Comparison of ENCODE assay signal across 32 cellular contexts in the genomic region with DNA sequence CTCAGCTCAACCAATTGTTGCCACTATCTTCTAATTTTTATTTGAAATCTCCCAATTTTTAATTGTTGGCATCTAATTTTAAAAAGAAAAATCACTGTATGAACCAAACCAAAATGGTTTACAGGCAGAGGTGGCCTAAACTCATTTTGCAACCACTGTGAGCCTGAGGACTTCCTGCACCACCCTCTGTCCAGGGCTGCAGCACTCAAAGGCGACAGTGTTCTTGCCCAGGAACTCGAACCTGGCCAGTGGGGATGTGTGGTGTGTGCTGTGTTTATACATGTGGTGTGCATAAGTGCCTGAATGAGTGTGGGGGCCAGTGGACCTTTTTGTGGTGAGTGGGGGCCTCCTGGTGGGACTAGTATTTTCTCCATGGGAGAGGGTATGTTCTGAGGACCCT. TPM values are rescaled to one million over a fixed set of nuclear protein-coding genes. Genes with fewer than 3 reads are reported as not detected.
DNase-seq lines count a peak whose midpoint lies in the region; ATAC-seq, FAIRE-seq and TF ChIP-seq lines count a peak whose summit lies in the region.
"Had no signal": no experiment of that assay in that cellular context is flagged by ENCODE, and none has a peak within 500 bp of the region (broad histone marks: within the 10 kb centered on the region; RNA-seq: fewer than 3 reads in every experiment).

No MANE protein-coding gene starts in this region.

- 44% methylated on average over 2 of the region's 2 CpGs for WGBS in HepG2 (ENCODE audit: low lambda C conversion rate)
- WGBS in right lobe of liver (ENCODE audit: insufficient coverage, low coverage, low lambda C conversion rate, missing lambda C conversion rate) = 25% methylated on average over 2 of the region's 2 CpGs
- WGBS in mesenchymal stem cell = 41% methylated on average over 2 of the region's 2 CpGs
- 75% methylated on average over 2 of the region's 2 CpGs for WGBS in smooth muscle cell (ENCODE audit: low lambda C conversion rate)

- no peak for FAIRE-seq in HepG2 (lab: Jason Lieb, UNC)
- FAIRE-seq: A204.1, RCC 7860 had no signal

- peak overlapping the region in 6 of 8 donors; percentile 58 to 86 (median 75) for H3K4me3 Mint-ChIP-seq in naive B cell
- H3K4me3 Mint-ChIP-seq: activated CD8-positive, alpha-beta T cell treated with anti-CD3 and anti-CD28 coated beads, Interleukin-2, amount 10 ng/mL, durations not matched to agents 7 days and 5 days; stimulated activated naive CD8-positive, alpha-beta T cell treated with anti-CD3 and anti-CD28 coated beads, Interleukin-15, amount 100 ng/mL, for 72 hours had no signal

- DNase-seq in HepG2 (ENCODE audit: low spot score) (peak; percentile 55), right lobe of liver (no peak), naive B cell (no peak), mesenchymal stem cell (no peak), kidney tubule cell (ENCODE audit: low spot score) (no peak), smooth muscle cell (lab: John Stamatoyannopoulos, UW; ENCODE audit: unreplicated experiment) (no peak)
- DNase-seq: activated CD4-positive, alpha-beta T cell treated with anti-CD3 and anti-CD28 coated beads for 4 hours; activated CD8-positive, alpha-beta T cell treated with anti-CD3 and anti-CD28 coated beads, Interleukin-2, amount 10 ng/mL, durations not matched to agents 7 days and 5 days; amniotic stem cell; gastrocnemius medialis; IMR-90; kidney glomerular epithelial cell; lower lobe of right lung; NCI-H146; NCI-H446 treated with DMSO at 0.1 percent for 48 hours; SHP77 treated with DMSO at 0.1 percent for 48 hours; spleen; stimulated activated CD8-positive, alpha-beta memory T cell treated with anti-CD3 and anti-CD28 coated beads, Interleukin-4, amount 100 ng/mL, for 48 hours; stimulated activated naive CD8-positive, alpha-beta T cell treated with anti-CD3 and anti-CD28 coated beads, Interleukin-15, amount 100 ng/mL, for 72 hours; T-helper 9 cell; uterus had no signal

- H3K9ac ChIP-seq in HepG2 (ENCODE audit: insufficient read depth, low read depth, low read length) (peak overlapping the region; percentile 97), mesenchymal stem cell (ENCODE audit: low read length) (no peak overlapping the region), smooth muscle cell (ENCODE audit: low read depth) (no peak overlapping the region)

- no peak overlapping the region for H4K8ac ChIP-seq in mesenchymal stem cell (ENCODE audit: low read length)

- no peak overlapping the region for H3K4ac ChIP-seq in mesenchymal stem cell (ENCODE audit: low read depth in 1 of 2, low read length in 2 of 2)

- no peak overlapping the region for H2AK5ac ChIP-seq in mesenchymal stem cell (ENCODE audit: low read length, severe bottlenecking)

- H4K20me1 ChIP-seq in HepG2 (ENCODE audit: insufficient read depth, low read length) = no peaks in the 10 kb centered on the region
- H4K20me1 ChIP-seq in smooth muscle cell (ENCODE audit: low read depth) = no peaks in the 10 kb centered on the region

- H3K14ac ChIP-seq in mesenchymal stem cell (ENCODE audit: low read length in 2 of 2) = no peak overlapping the region

- no peak for TF ChIP-seq RAD21 in HepG2 (CRISPR knock-in tag; IDR thresholded peaks at IDR 0.05)

- no peak for ATAC-seq in HepG2
- no peak for ATAC-seq in right lobe of liver
- no peak for ATAC-seq in naive B cell (ENCODE audit: low read depth in 2 of 2)
- ATAC-seq: activated CD8-positive, alpha-beta T cell treated with anti-CD3 and anti-CD28 coated beads, Interleukin-2, amount 10 ng/mL, durations not matched to agents 7 days and 5 days; activated T-helper 17 cell treated with anti-CD3 and anti-CD28 coated beads, Interleukin-2, amount 50 U/mL, for 72 hours; gastrocnemius medialis; GM23338; lower lobe of right lung; mucosa of descending colon; right cardiac atrium; stimulated activated naive CD8-positive, alpha-beta T cell treated with anti-CD3 and anti-CD28 coated beads, Interleukin-15, amount 100 ng/mL, for 72 hours had no signal

- H3K79me1 ChIP-seq in mesenchymal stem cell (replicated peaks; ENCODE audit: low read length, poor library complexity, severe bottlenecking) = no peaks in the 10 kb centered on the region

- no peak overlapping the region for H3K23ac ChIP-seq in mesenchymal stem cell (ENCODE audit: low read length in 2 of 2)

- no peak overlapping the region for H4K91ac ChIP-seq in mesenchymal stem cell (ENCODE audit: low read length)

- POLR2A ChIA-PET in HepG2 (lab: Yijun Ruan, JAX) = interaction anchor here (1.6 to 20.0 kb wide), 3 partner anchors 16 to 96 kb away, joined by 5 to 314 read pairs (median 13); partner anchors contain the start of genes SLC22A7 and ZNF318

- H3K9me3 ChIP-seq in HepG2 (ENCODE audit: low read length) = no peaks in the 10 kb centered on the region
- H3K9me3 ChIP-seq in right lobe of liver = no peaks in the 10 kb centered on the region
- no peaks in the 10 kb centered on the region for H3K9me3 ChIP-seq in mesenchymal stem cell (ENCODE audit: control insufficient read depth, low read length)
- H3K9me3 ChIP-seq in smooth muscle cell (replicated peaks; ENCODE audit: low read depth) = no peaks in the 10 kb centered on the region
- H3K9me3 ChIP-seq: gastrocnemius medialis, lower lobe of right lung, mucosa of descending colon, spleen, thoracic aorta, uterus had no signal

- H3K27me3 ChIP-seq in HepG2 (ENCODE audit: control insufficient read depth in 1 of 2, insufficient read depth in 2 of 2, low read length in 2 of 2) (no peaks in the 10 kb centered on the region), right lobe of liver (no peaks in the 10 kb centered on the region), mesenchymal stem cell (ENCODE audit: control insufficient read depth in 1 of 2, insufficient read depth in 1 of 2, low read length in 2 of 2) (peaks cover 74 to 86% of the 10 kb centered on the region in 2 experiments), smooth muscle cell (ENCODE audit: low read depth) (peaks cover 36% of the 10 kb centered on the region)
- H3K27me3 ChIP-seq: uterus had no signal

- H2BK5ac ChIP-seq in mesenchymal stem cell (ENCODE audit: low read depth, low read length, poor library complexity, severe bottlenecking) = no peak overlapping the region

- in situ Hi-C loops in HepG2 (cut with HindIII; ENCODE audit: extremely low pct_ligation_motif_present, low pct_unique_long_range_greater_than_20kb) = no loop called here

- H3K4me2 ChIP-seq in HepG2 (ENCODE audit: low read depth, low read length) (peak overlapping the region; percentile 93), mesenchymal stem cell (ENCODE audit: low read length, poor library complexity, severe bottlenecking) (no peak overlapping the region), smooth muscle cell (no peak overlapping the region)

- H2AFZ ChIP-seq in HepG2 (ENCODE audit: low read length) (no peak overlapping the region), mesenchymal stem cell (ENCODE audit: low read depth, low read length) (no peak overlapping the region), smooth muscle cell (ENCODE audit: low read depth) (no peak overlapping the region)
- H2AFZ ChIP-seq: GM23338 had no signal

- BruUV-seq in HepG2 (replicated peaks; lab: Mats Ljungman, UMichigan) = no TSS peak

- H3K27ac Mint-ChIP-seq in naive B cell = peak overlapping the region in 1 of 6 donors; percentile 68
- H3K27ac Mint-ChIP-seq: activated CD8-positive, alpha-beta T cell treated with anti-CD3 and anti-CD28 coated beads, Interleukin-2, amount 10 ng/mL, durations not matched to agents 7 days and 5 days; activated T-helper 17 cell treated with anti-CD3 and anti-CD28 coated beads, Interleukin-2, amount 50 U/mL, for 72 hours; GM23338; stimulated activated naive CD8-positive, alpha-beta T cell treated with anti-CD3 and anti-CD28 coated beads, Interleukin-15, amount 100 ng/mL, for 72 hours had no signal

- peaks cover 4 to 25% (median 24%) of the 10 kb centered on the region in 3 donors for H3K27me3 Mint-ChIP-seq in naive B cell

- H3K79me2 ChIP-seq in HepG2 (ENCODE audit: insufficient read depth, low read length) (peaks cover 7% of the 10 kb centered on the region), smooth muscle cell (ENCODE audit: low read depth) (no peaks in the 10 kb centered on the region)

- H2BK15ac ChIP-seq in mesenchymal stem cell (ENCODE audit: low read depth, poor library complexity, severe bottlenecking) = no peak overlapping the region

- H3K36me3 Mint-ChIP-seq in naive B cell = no peaks in the 10 kb centered on the region
- H3K36me3 Mint-ChIP-seq: activated naive CD4-positive, alpha-beta T cell treated with anti-CD3 and anti-CD28 coated beads, Interleukin-2, amount 50 U/mL, for 24 hours had no signal

- no peaks in the 10 kb centered on the region for H3K9me3 Mint-ChIP-seq in naive B cell
- H3K9me3 Mint-ChIP-seq: activated naive CD4-positive, alpha-beta T cell treated with anti-CD3 and anti-CD28 coated beads, Interleukin-2, amount 50 U/mL, for 24 hours; activated T-helper 17 cell treated with anti-CD3 and anti-CD28 coated beads, Interleukin-2, amount 50 U/mL, for 72 hours; brain; GM23338; stimulated activated naive CD8-positive, alpha-beta T cell treated with anti-CD3 and anti-CD28 coated beads, Interleukin-15, amount 100 ng/mL, for 72 hours had no signal

- H3K4me3 ChIP-seq in HepG2 (replicated peaks in 1 of 3; ENCODE audit: insufficient read depth in 1 of 3, low read depth in 2 of 3, low read length in 3 of 3) = 0 out of 6 replicates have a peak overlapping the region, but pooled peaks of 1 of the 3 experiments have one; percentile 86
- peak overlapping the region in 1 of 3 donors; percentile 82 for H3K4me3 ChIP-seq in right lobe of liver
- no peak overlapping the region for H3K4me3 ChIP-seq in mesenchymal stem cell (ENCODE audit: insufficient read depth in 1 of 2, low read depth in 1 of 2, low read length in 2 of 2)
- no peak overlapping the region for H3K4me3 ChIP-seq in smooth muscle cell
- H3K4me3 ChIP-seq: gastrocnemius medialis, GM23338, lower lobe of right lung, mucosa of descending colon, spleen, thoracic aorta, uterus had no signal

- no peaks in the 10 kb centered on the region for H3F3A ChIP-seq in smooth muscle cell (ENCODE audit: low read depth)

- TF ChIP-seq POLR2A in HepG2 (IDR thresholded peaks at IDR 0.05; ENCODE audit: insufficient read depth in 1 of 2, low read depth in 2 of 2, low read length in 2 of 2) = no peak
- TF ChIP-seq POLR2A in right lobe of liver (IDR thresholded peaks at IDR 0.05) = no peak

- H3K27ac ChIP-seq in HepG2 (ENCODE audit: extremely low read length, insufficient read depth, low read length) (peak overlapping the region; percentile 94), right lobe of liver (no peak overlapping the region), mesenchymal stem cell (ENCODE audit: low read length, poor library complexity, severe bottlenecking) (no peak overlapping the region), smooth muscle cell (ENCODE audit: low read depth) (no peak overlapping the region)
- H3K27ac ChIP-seq: gastrocnemius medialis, lower lobe of right lung, spleen, thoracic aorta, uterus had no signal

- no peak overlapping the region for H2BK12ac ChIP-seq in mesenchymal stem cell (ENCODE audit: low read length in 2 of 2)

- H3K4me1 ChIP-seq in HepG2 (ENCODE audit: insufficient read depth, low read length) (peaks cover 96% of the 10 kb centered on the region), right lobe of liver (peaks cover 0 to 70% (median 20%) of the 10 kb centered on the region in 4 donors), mesenchymal stem cell (ENCODE audit: control insufficient read depth, insufficient read depth, low read depth, low read length) (peaks cover 19% of the 10 kb centered on the region), smooth muscle cell (ENCODE audit: low read depth) (peaks cover 25% of the 10 kb centered on the region)

- no peak overlapping the region for H2BK120ac ChIP-seq in mesenchymal stem cell (ENCODE audit: low read depth, low read length)

- TF ChIP-seq CTCF in HepG2 (CRISPR knock-in tag; IDR thresholded peaks at IDR 0.05) (no peak), right lobe of liver (IDR thresholded peaks at IDR 0.05) (no peak), smooth muscle cell (IDR thresholded peaks at IDR 0.05; ENCODE audit: borderline replicate concordance, insufficient read depth, poor library complexity, severe bottlenecking) (no peak)

- no peaks in the 10 kb centered on the region for H3K36me3 ChIP-seq in HepG2 (replicated peaks in 1 of 2; ENCODE audit: control insufficient read depth in 1 of 2, insufficient read depth in 2 of 2, low read length in 2 of 2)
- H3K36me3 ChIP-seq in right lobe of liver = no peaks in the 10 kb centered on the region
- H3K36me3 ChIP-seq in mesenchymal stem cell (ENCODE audit: control insufficient read depth in 1 of 2, insufficient read depth in 2 of 2, low read depth in 1 of 2, low read length in 2 of 2) = no peaks in the 10 kb centered on the region
- no peaks in the 10 kb centered on the region for H3K36me3 ChIP-seq in smooth muscle cell (ENCODE audit: low read depth)
- H3K36me3 ChIP-seq: gastrocnemius medialis, lower lobe of right lung, spleen, thoracic aorta, uterus had no signal

- no peak for TF ChIP-seq EP300 in HepG2 (IDR thresholded peaks at IDR 0.05; ENCODE audit: low read depth in 2 of 2, low read length in 2 of 2)
- no peak for TF ChIP-seq EP300 in HepG2 (CRISPR knock-in tag; IDR thresholded peaks at IDR 0.05; ENCODE audit: borderline replicate concordance)

- CTCF ChIA-PET in HepG2 (lab: Yijun Ruan, JAX; ENCODE audit: low intra/inter-chr PET ratio, low total read pairs) = no interaction called here

- intact Hi-C loops in HepG2 (cut with micrococcal nuclease; ENCODE audit: unreplicated experiment) = no loop called here
- intact Hi-C loops in right lobe of liver (cut with DNase I) = no loop called here

- no peak overlapping the region for H3K18ac ChIP-seq in mesenchymal stem cell (ENCODE audit: low read depth in 1 of 2, low read length in 2 of 2)

- H3K4me1 Mint-ChIP-seq in naive B cell = peaks cover 49 to 67% (median 60%) of the 10 kb centered on the region in 3 donors

RNA-seq across cellular contexts. Expression of gene SLC22A7, which starts 24.4 kb away (rescaled TPM):
- total RNA-seq in HepG2 (2016; rRNA removed; fragmentation: Illumina TruSeq; extraction: Trizol) (8.6 and 22.6 TPM in 2 replicates), right lobe of liver (100 to 1,000 TPM; 145 to 348 (median 185) TPM), smooth muscle cell (not detected in 2 replicates)
- total RNA-seq in HepG2 (2016; cell fraction: cytosol; rRNA removed; fragmentation: Illumina TruSeq; extraction: Trizol; ENCODE audit: low read depth) = 5.3 and 5.4 TPM in 2 replicates
- total RNA-seq in HepG2 (2016; cell fraction: insoluble cytoplasmic fraction; rRNA removed; fragmentation: Illumina TruSeq; extraction: Trizol) = 8.5 and 22.3 TPM in 2 replicates
- total RNA-seq in HepG2 (2016; cell fraction: membrane; rRNA removed; fragmentation: Illumina TruSeq; extraction: Trizol) = 9.0 and 9.1 TPM in 2 replicates
- 20.9 and 25.8 TPM in 2 replicates for total RNA-seq in HepG2 (2016; cell fraction: nucleus; rRNA removed; fragmentation: Illumina TruSeq; extraction: Trizol)
- polyA plus RNA-seq in HepG2 (2011; rRNA removed) (5.3 and 12.3 TPM in 2 replicates), naive B cell (ENCODE audit: low read depth in 6 of 6) (under 1 TPM in 1 of 6 donors, not detected in 5; 0.54 TPM), smooth muscle cell (not detected in 2 replicates)
- polyA plus RNA-seq in HepG2 (2011; cell fraction: cytosol; rRNA removed) = 7.0 and 7.8 TPM in 2 replicates
- 34.4 and 48.4 TPM in 2 replicates for polyA plus RNA-seq in HepG2 (2011; cell fraction: nucleus; rRNA removed)
- 18.9 and 34.7 TPM in 2 replicates for polyA plus RNA-seq in HepG2 (2012)
- polyA plus RNA-seq in HepG2 (2016; cell fraction: cytosol; fragmentation: Illumina TruSeq; extraction: Trizol; ENCODE audit: low read depth) = 3.2 and 3.5 TPM in 2 replicates
- 5.5 and 6.2 TPM in 2 replicates for polyA plus RNA-seq in HepG2 (2016; cell fraction: insoluble cytoplasmic fraction; fragmentation: Illumina TruSeq; extraction: Trizol; ENCODE audit: low read depth)
- polyA plus RNA-seq in HepG2 (2016; cell fraction: membrane; fragmentation: Illumina TruSeq; extraction: Trizol; ENCODE audit: low read depth) = 4.5 and 5.7 TPM in 2 replicates
- polyA plus RNA-seq in HepG2 (2016; cell fraction: nucleus; fragmentation: Illumina TruSeq; extraction: Trizol; ENCODE audit: insufficient read depth, low read depth) = 39.6 and 40.3 TPM in 2 replicates
- polyA minus RNA-seq in HepG2 (2011; rRNA and poly(A)+ RNA removed; ENCODE audit: low replicate concordance) = 22.0 TPM in 1 of 2 replicates, not detected in the other
- 3.6 and 5.1 TPM in 2 replicates for polyA minus RNA-seq in HepG2 (2011; cell fraction: cytosol; rRNA and poly(A)+ RNA removed)
- 7.0 and 12.7 TPM in 2 replicates for polyA minus RNA-seq in HepG2 (2011; cell fraction: nucleus; rRNA and poly(A)+ RNA removed)
- not detected for polyA plus RNA-seq in mesenchymal stem cell (2013, experiment 1 of 2)
- polyA plus RNA-seq in mesenchymal stem cell (2013, experiment 2 of 2) = not detected
- total RNA-seq: activated CD8-positive, alpha-beta T cell treated with anti-CD3 and anti-CD28 coated beads, Interleukin-2, amount 10 ng/mL, durations not matched to agents 7 days and 5 days; activated T-helper 17 cell treated with anti-CD3 and anti-CD28 coated beads, Interleukin-2, amount 50 U/mL, for 72 hours; fibroblast of lung; GM23338; IMR-90; LHCN-M2; lower lobe of right lung; right cardiac atrium; spleen; thoracic aorta; uterus had no signal
- polyA plus RNA-seq: fibroblast of lung, IMR-90, right cardiac atrium, spleen had no signal

RNA-seq across cellular contexts. Expression of gene TTBK1, which starts 30.4 kb away (rescaled TPM):
- total RNA-seq in HepG2 (2016; rRNA removed; fragmentation: Illumina TruSeq; extraction: Trizol) = 0.10 and 0.33 TPM in 2 replicates
- 0.18 and 0.20 TPM in 2 replicates for total RNA-seq in HepG2 (2016; cell fraction: cytosol; rRNA removed; fragmentation: Illumina TruSeq; extraction: Trizol; ENCODE audit: low read depth)
- total RNA-seq in HepG2 (2016; cell fraction: insoluble cytoplasmic fraction; rRNA removed; fragmentation: Illumina TruSeq; extraction: Trizol) = 0.13 and 0.32 TPM in 2 replicates
- total RNA-seq in HepG2 (2016; cell fraction: membrane; rRNA removed; fragmentation: Illumina TruSeq; extraction: Trizol) = 0.25 and 0.28 TPM in 2 replicates
- 0.47 TPM in 2 replicates for total RNA-seq in HepG2 (2016; cell fraction: nucleus; rRNA removed; fragmentation: Illumina TruSeq; extraction: Trizol)
- 0.24 and 0.50 TPM in 2 replicates for polyA plus RNA-seq in HepG2 (2011; rRNA removed)
- 0.09 and 0.10 TPM in 2 replicates for polyA plus RNA-seq in HepG2 (2011; cell fraction: cytosol; rRNA removed)
- 1.4 and 2.2 TPM in 2 replicates for polyA plus RNA-seq in HepG2 (2011; cell fraction: nucleus; rRNA removed)
- 0.53 and 0.62 TPM in 2 replicates for polyA plus RNA-seq in HepG2 (2012)
- not detected in 2 replicates for polyA plus RNA-seq in HepG2 (2016; cell fraction: cytosol; fragmentation: Illumina TruSeq; extraction: Trizol; ENCODE audit: low read depth)
- 0.19 TPM in 2 replicates for polyA plus RNA-seq in HepG2 (2016; cell fraction: insoluble cytoplasmic fraction; fragmentation: Illumina TruSeq; extraction: Trizol; ENCODE audit: low read depth)
- 0.06 and 0.07 TPM in 2 replicates for polyA plus RNA-seq in HepG2 (2016; cell fraction: membrane; fragmentation: Illumina TruSeq; extraction: Trizol; ENCODE audit: low read depth)
- polyA plus RNA-seq in HepG2 (2016; cell fraction: nucleus; fragmentation: Illumina TruSeq; extraction: Trizol; ENCODE audit: insufficient read depth, low read depth) = 0.84 and 0.86 TPM in 2 replicates
- 1.2 TPM in 1 of 2 replicates, not detected in the other for polyA minus RNA-seq in HepG2 (2011; rRNA and poly(A)+ RNA removed; ENCODE audit: low replicate concordance)
- polyA minus RNA-seq in HepG2 (2011; cell fraction: cytosol; rRNA and poly(A)+ RNA removed) = 0.18 and 0.49 TPM in 2 replicates
- 1.4 and 1.7 TPM in 2 replicates for polyA minus RNA-seq in HepG2 (2011; cell fraction: nucleus; rRNA and poly(A)+ RNA removed)
- 1 to 10 TPM in 2 of 6 experiments, under 1 TPM in 4; 0.83 to 1.6 (median 0.87) TPM for total RNA-seq in right lobe of liver
- not detected for polyA plus RNA-seq in naive B cell (ENCODE audit: low read depth in 6 of 6)
- polyA plus RNA-seq in mesenchymal stem cell (2013, experiment 1 of 2) = not detected
- under 0.01 TPM for polyA plus RNA-seq in mesenchymal stem cell (2013, experiment 2 of 2)
- not detected in 2 replicates for total RNA-seq in smooth muscle cell
- 0.17 TPM in 1 of 2 replicates, not detected in the other for polyA plus RNA-seq in smooth muscle cell
- total RNA-seq: activated CD8-positive, alpha-beta T cell treated with anti-CD3 and anti-CD28 coated beads, Interleukin-2, amount 10 ng/mL, durations not matched to agents 7 days and 5 days; IMR-90; thoracic aorta had no signal
- polyA plus RNA-seq: fibroblast of lung had no signal

RNA-seq across cellular contexts. Expression of gene CRIP3, which starts 34.9 kb away (rescaled TPM):
- 3.5 and 6.3 TPM in 2 replicates for total RNA-seq in HepG2 (2016; rRNA removed; fragmentation: Illumina TruSeq; extraction: Trizol)
- 2.7 and 2.9 TPM in 2 replicates for total RNA-seq in HepG2 (2016; cell fraction: cytosol; rRNA removed; fragmentation: Illumina TruSeq; extraction: Trizol; ENCODE audit: low read depth)
- 5.5 and 7.0 TPM in 2 replicates for total RNA-seq in HepG2 (2016; cell fraction: insoluble cytoplasmic fraction; rRNA removed; fragmentation: Illumina TruSeq; extraction: Trizol)
- total RNA-seq in HepG2 (2016; cell fraction: membrane; rRNA removed; fragmentation: Illumina TruSeq; extraction: Trizol) = 1.7 and 2.6 TPM in 2 replicates
- 6.1 and 7.0 TPM in 2 replicates for total RNA-seq in HepG2 (2016; cell fraction: nucleus; rRNA removed; fragmentation: Illumina TruSeq; extraction: Trizol)
- 9.3 and 14.2 TPM in 2 replicates for polyA plus RNA-seq in HepG2 (2011; rRNA removed)
- polyA plus RNA-seq in HepG2 (2011; cell fraction: cytosol; rRNA removed) = 4.5 and 5.1 TPM in 2 replicates
- polyA plus RNA-seq in HepG2 (2011; cell fraction: nucleus; rRNA removed) = 31.5 and 46.2 TPM in 2 replicates
- 12.7 and 16.4 TPM in 2 replicates for polyA plus RNA-seq in HepG2 (2012)
- polyA plus RNA-seq in HepG2 (2016; cell fraction: cytosol; fragmentation: Illumina TruSeq; extraction: Trizol; ENCODE audit: low read depth) = 0.99 and 1.7 TPM in 2 replicates
- polyA plus RNA-seq in HepG2 (2016; cell fraction: insoluble cytoplasmic fraction; fragmentation: Illumina TruSeq; extraction: Trizol; ENCODE audit: low read depth) = 4.1 and 5.4 TPM in 2 replicates
- polyA plus RNA-seq in HepG2 (2016; cell fraction: membrane; fragmentation: Illumina TruSeq; extraction: Trizol; ENCODE audit: low read depth) = 1.9 and 2.3 TPM in 2 replicates
- polyA plus RNA-seq in HepG2 (2016; cell fraction: nucleus; fragmentation: Illumina TruSeq; extraction: Trizol; ENCODE audit: insufficient read depth, low read depth) = 13.1 and 18.7 TPM in 2 replicates
- polyA minus RNA-seq in HepG2 (2011; rRNA and poly(A)+ RNA removed; ENCODE audit: low replicate concordance) = 8.2 TPM in 1 of 2 replicates, not detected in the other
- 1.4 and 2.5 TPM in 2 replicates for polyA minus RNA-seq in HepG2 (2011; cell fraction: cytosol; rRNA and poly(A)+ RNA removed)
- 7.5 and 14.4 TPM in 2 replicates for polyA minus RNA-seq in HepG2 (2011; cell fraction: nucleus; rRNA and poly(A)+ RNA removed)
- total RNA-seq in right lobe of liver = 1 to 10 TPM; 2.1 to 7.9 (median 5.2) TPM
- 1 to 10 TPM; 2.7 to 7.8 (median 5.3) TPM for polyA plus RNA-seq in naive B cell (ENCODE audit: low read depth in 6 of 6)
- not detected for polyA plus RNA-seq in mesenchymal stem cell (2013, experiment 1 of 2)
- polyA plus RNA-seq in mesenchymal stem cell (2013, experiment 2 of 2) = not detected
- not detected in 2 replicates for total RNA-seq in smooth muscle cell
- 0.44 TPM in 1 of 2 replicates, not detected in the other for polyA plus RNA-seq in smooth muscle cell
- total RNA-seq: activated CD8-positive, alpha-beta T cell treated with anti-CD3 and anti-CD28 coated beads, Interleukin-2, amount 10 ng/mL, durations not matched to agents 7 days and 5 days; fibroblast of lung; IMR-90; LHCN-M2; thoracic aorta had no signal
- polyA plus RNA-seq: fibroblast of lung, IMR-90 had no signal

RNA-seq across cellular contexts. Expression of gene DNPH1, which starts 44.4 kb away (rescaled TPM):
- total RNA-seq in HepG2 (2016; rRNA removed; fragmentation: Illumina TruSeq; extraction: Trizol) (75.0 and 75.1 TPM in 2 replicates), right lobe of liver (100 to 1,000 TPM in 2 of 6 experiments, 10 to 100 TPM in 4; 50.7 to 107 (median 62.4) TPM), smooth muscle cell (18.4 and 33.8 TPM in 2 replicates)
- total RNA-seq in HepG2 (2016; cell fraction: cytosol; rRNA removed; fragmentation: Illumina TruSeq; extraction: Trizol; ENCODE audit: low read depth) = 50.9 and 56.3 TPM in 2 replicates
- 75.1 and 81.5 TPM in 2 replicates for total RNA-seq in HepG2 (2016; cell fraction: insoluble cytoplasmic fraction; rRNA removed; fragmentation: Illumina TruSeq; extraction: Trizol)
- total RNA-seq in HepG2 (2016; cell fraction: membrane; rRNA removed; fragmentation: Illumina TruSeq; extraction: Trizol) = 52.3 and 60.5 TPM in 2 replicates
- total RNA-seq in HepG2 (2016; cell fraction: nucleus; rRNA removed; fragmentation: Illumina TruSeq; extraction: Trizol) = 31.4 and 33.7 TPM in 2 replicates
- polyA plus RNA-seq in HepG2 (2011; rRNA removed) (56.5 and 65.8 TPM in 2 replicates), naive B cell (ENCODE audit: low read depth in 6 of 6) (100 to 1,000 TPM; 101 to 176 (median 133) TPM), smooth muscle cell (82.1 and 82.4 TPM in 2 replicates)
- 106 and 143 TPM in 2 replicates for polyA plus RNA-seq in HepG2 (2011; cell fraction: cytosol; rRNA removed)
- 62.4 and 67.4 TPM in 2 replicates for polyA plus RNA-seq in HepG2 (2011; cell fraction: nucleus; rRNA removed)
- 43.1 and 47.9 TPM in 2 replicates for polyA plus RNA-seq in HepG2 (2012)
- 62.6 and 68.8 TPM in 2 replicates for polyA plus RNA-seq in HepG2 (2016; cell fraction: cytosol; fragmentation: Illumina TruSeq; extraction: Trizol; ENCODE audit: low read depth)
- 76.7 and 82.8 TPM in 2 replicates for polyA plus RNA-seq in HepG2 (2016; cell fraction: insoluble cytoplasmic fraction; fragmentation: Illumina TruSeq; extraction: Trizol; ENCODE audit: low read depth)
- polyA plus RNA-seq in HepG2 (2016; cell fraction: membrane; fragmentation: Illumina TruSeq; extraction: Trizol; ENCODE audit: low read depth) = 47.1 and 47.7 TPM in 2 replicates
- 66.2 and 72.5 TPM in 2 replicates for polyA plus RNA-seq in HepG2 (2016; cell fraction: nucleus; fragmentation: Illumina TruSeq; extraction: Trizol; ENCODE audit: insufficient read depth, low read depth)
- polyA minus RNA-seq in HepG2 (2011; rRNA and poly(A)+ RNA removed; ENCODE audit: low replicate concordance) = 38.8 and 62.4 TPM in 2 replicates
- polyA minus RNA-seq in HepG2 (2011; cell fraction: cytosol; rRNA and poly(A)+ RNA removed) = 10.5 and 15.4 TPM in 2 replicates
- 15.3 and 16.7 TPM in 2 replicates for polyA minus RNA-seq in HepG2 (2011; cell fraction: nucleus; rRNA and poly(A)+ RNA removed)
- polyA plus RNA-seq in mesenchymal stem cell (2013, experiment 1 of 2) = 58.5 TPM
- polyA plus RNA-seq in mesenchymal stem cell (2013, experiment 2 of 2) = 60.4 TPM
